In the genomic region with DNA sequence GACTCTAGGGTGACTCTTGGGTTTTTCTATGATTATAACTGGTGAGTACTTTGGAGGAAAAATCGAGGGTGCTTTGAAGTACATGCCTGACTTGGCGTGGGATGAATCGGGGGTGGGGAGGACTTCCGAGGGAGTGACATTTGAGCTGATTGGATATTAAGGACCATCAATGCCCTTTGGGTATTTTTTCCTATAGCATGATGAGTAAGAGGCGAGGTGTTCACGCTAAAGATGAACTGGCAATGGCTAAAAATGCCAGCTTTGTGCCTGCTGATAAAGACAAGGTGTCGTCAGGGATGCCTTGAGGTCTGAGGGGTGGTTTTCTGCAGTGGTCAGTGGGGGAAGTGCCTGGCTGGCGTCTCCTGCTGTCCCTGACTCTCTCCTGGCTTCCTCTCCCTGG, we compare ENCODE assay signal across 16 cellular contexts. TPM values are rescaled to one million over a fixed set of nuclear protein-coding genes. Genes with fewer than 3 reads are reported as not detected.
"Had no signal": no experiment of that assay in that cellular context is flagged by ENCODE, and none has a peak within 500 bp of the region (broad histone marks: within the 10 kb centered on the region; RNA-seq: fewer than 3 reads in every experiment).

No MANE protein-coding gene starts in this region.

- H3K36me3 ChIP-seq: ascending aorta, colonic mucosa, gastrocnemius medialis, upper lobe of right lung had no signal

- H3K4me3 ChIP-seq: ascending aorta, colonic mucosa, gastrocnemius medialis, upper lobe of right lung had no signal

- H3K27ac ChIP-seq: ascending aorta, colonic mucosa, gastrocnemius medialis, upper lobe of right lung had no signal

- H3K27me3 ChIP-seq: ascending aorta, colonic mucosa, upper lobe of right lung had no signal

- DNase-seq: activated CD4-positive, alpha-beta T cell treated with anti-CD3 and anti-CD28 coated beads, Interleukin-2, amount 10 ng/mL, durations not matched to agents 7 days and 5 days; activated CD4-positive, CD25-positive, alpha-beta regulatory T cell; activated CD8-positive, alpha-beta memory T cell treated with anti-CD3 and anti-CD28 coated beads for 24 hours; activated naive CD4-positive, alpha-beta T cell treated with Interleukin-2 at 50 U/mL for 16 hours; activated naive CD8-positive, alpha-beta T cell treated with anti-CD3 and anti-CD28 coated beads, Interleukin-2, amount 50 U/mL, for 24 hours; colonic mucosa; gastrocnemius medialis; hippocampal formation; left cardiac atrium; stimulated activated CD4-positive, alpha-beta T cell treated with anti-CD3 and anti-CD28 coated beads, Interleukin-12 subunit alpha, Interleukin-12 subunit beta, amount 100 ng/mL, for 4 hours; stimulated activated naive CD4-positive, alpha-beta T cell; upper lobe of right lung had no signal

RNA-seq across cellular contexts. Expression of a gene that starts 25.3 kb away (rescaled TPM):
- total RNA-seq: ascending aorta, cardiac septum, endothelial cell of umbilical vein, lung microvascular endothelial cell had no signal
